In genomic region chr5:34001231-34001935, GRCh38 we compare ENCODE assay signal across 11 cellular contexts. TPM values are rescaled to one million over a fixed set of nuclear protein-coding genes. Genes with fewer than 3 reads are reported as not detected.
A peak's percentile ranks its signal among the peaks of the same experiment; 100 is the strongest.
DNase-seq lines count a peak whose midpoint lies in the region; ATAC-seq, FAIRE-seq and TF ChIP-seq lines count a peak whose summit lies in the region.
"Had no signal": no experiment of that assay in that cellular context is flagged by ENCODE, and none has a peak within 500 bp of the region (broad histone marks: within the 10 kb centered on the region; RNA-seq: fewer than 3 reads in every experiment).

No MANE protein-coding gene starts in this region.

- WGBS in K562 (ENCODE audit: insufficient coverage, low coverage, missing lambda C conversion rate): 36% methylated on average over 10 of the region's 10 CpGs
- 51 to 56% methylated on average over 10 of the region's 10 CpGs for WGBS in lung, 2 donors

- H3K4me1 ChIP-seq in K562 (replicated peaks in 1 of 2; ENCODE audit: control insufficient read depth in 2 of 2, insufficient read depth in 2 of 2, low read length in 2 of 2) (no peaks in the 10 kb centered on the region), lung (ENCODE audit: control insufficient read depth in 2 of 2, insufficient read depth in 2 of 2, low read length in 2 of 2) (peaks cover 0 to 2% of the 10 kb centered on the region in 2 donors), MM.1S (ENCODE audit: low read length) (no peaks in the 10 kb centered on the region)
- no peaks in the 10 kb centered on the region for H3K4me1 ChIP-seq in effector memory CD4-positive, alpha-beta T cell (ENCODE audit: control insufficient read depth, insufficient read depth, low read length, poor library complexity, severe bottlenecking)

- no peak overlapping the region for H3K4me3 ChIP-seq in K562
- H3K4me3 ChIP-seq in lung: no peak overlapping the region
- no peak overlapping the region for H3K4me3 ChIP-seq in effector memory CD4-positive, alpha-beta T cell (ENCODE audit: insufficient read depth, low read depth, low read length, poor library complexity, severe bottlenecking)
- H3K4me3 ChIP-seq in MM.1S (ENCODE audit: low read length): no peak overlapping the region

- CTCF ChIA-PET in K562 (lab: Yijun Ruan, JAX; ENCODE audit: low intra/inter-chr PET ratio): no interaction called here
- CTCF ChIA-PET in activated CD4-positive, alpha-beta T cell treated with anti-CD3 and anti-CD28 coated beads for 36 hours (lab: Charles Lee): interaction anchor here (1.2 kb wide), 1 partner anchor 19 kb away, joined by 3 read pairs; no protein-coding TSS in a partner anchor

- no peaks in the 10 kb centered on the region for H3K9me3 ChIP-seq in K562 (replicated peaks; ENCODE audit: control insufficient read depth, insufficient read depth, low read depth, low read length)
- no peaks in the 10 kb centered on the region for H3K9me3 ChIP-seq in lung (ENCODE audit: control insufficient read depth in 2 of 2, insufficient read depth in 1 of 2, low read length in 1 of 2)
- H3K9me3 ChIP-seq in effector memory CD4-positive, alpha-beta T cell (ENCODE audit: control insufficient read depth, low read length): no peaks in the 10 kb centered on the region
- no peaks in the 10 kb centered on the region for H3K9me3 ChIP-seq in MM.1S (replicated peaks; ENCODE audit: insufficient read depth, low read length)
- H3K9me3 ChIP-seq: SK-N-SH had no signal

- TF ChIP-seq RAD21 in K562 (CRISPR knock-in tag; conservative IDR thresholded peaks at IDR 0.05 in 1 of 2, IDR thresholded peaks at IDR 0.05 in 1 of 2): no peak

- DNase-seq in DMS153 treated with DMSO at 0.1 percent for 48 hours (lab: John Stamatoyannopoulos, UW; ENCODE audit: unreplicated experiment) (peak; percentile 98), NCI-H2107 treated with DMSO at 0.1 percent for 48 hours (lab: John Stamatoyannopoulos, UW; ENCODE audit: unreplicated experiment) (peak; percentile 96), K562 (ENCODE audit: extremely low read depth in 1 of 4, low spot score in 3 of 4) (no peak), lung (ENCODE audit: low spot score) (peak; percentile 82), MM.1S (no peak)
- DNase-seq in effector memory CD4-positive, alpha-beta T cell: no peak
- no peak for DNase-seq in activated CD4-positive, alpha-beta T cell treated with anti-CD3 and anti-CD28 coated beads for 36 hours
- DNase-seq: activated gamma-delta T cell treated with Interleukin-2 at 50 U/mL for 16 hours, SK-N-SH had no signal

- H3K4me2 ChIP-seq in K562 (ENCODE audit: insufficient read depth, low read length): no peak overlapping the region
- no peak overlapping the region for H3K4me2 ChIP-seq in MM.1S (ENCODE audit: low read depth, low read length)
- H3K4me2 ChIP-seq: SK-N-SH had no signal

- no peaks in the 10 kb centered on the region for H3K9me1 ChIP-seq in K562 (ENCODE audit: control insufficient read depth, insufficient read depth, low read length)

- no peak overlapping the region for H3K4me3 Mint-ChIP-seq in activated CD4-positive, alpha-beta T cell treated with anti-CD3 and anti-CD28 coated beads for 36 hours

- TF ChIP-seq EP300 in K562 (IDR thresholded peaks at IDR 0.05; ENCODE audit: low read length): no peak

- H3K27me3 Mint-ChIP-seq in activated CD4-positive, alpha-beta T cell treated with anti-CD3 and anti-CD28 coated beads for 36 hours: no peaks in the 10 kb centered on the region

- POLR2A ChIA-PET in K562 (lab: Yijun Ruan, JAX): interaction anchor here (0.6 kb wide), 1 partner anchor 39 kb away, joined by 3 read pairs; no protein-coding TSS in a partner anchor
- POLR2A ChIA-PET in activated CD4-positive, alpha-beta T cell treated with anti-CD3 and anti-CD28 coated beads for 36 hours (lab: Charles Lee): no interaction called here

- H3K4me1 Mint-ChIP-seq in activated CD4-positive, alpha-beta T cell treated with anti-CD3 and anti-CD28 coated beads for 36 hours: peaks cover 19% of the 10 kb centered on the region

- BruUV-seq in K562 (replicated peaks; lab: Mats Ljungman, UMichigan): no TSS peak

- intact Hi-C loops in K562 (cut with micrococcal nuclease): no loop called here
- intact Hi-C loops in activated CD4-positive, alpha-beta T cell treated with anti-CD3 and anti-CD28 coated beads for 36 hours (cut with DNase I, micrococcal nuclease): loop anchor here in 1 of 2 experiments (10.0 kb wide), 1 partner anchor 923 kb away; the partner anchor contains the start of gene DNAJC21

- H3K9me3 Mint-ChIP-seq in activated CD4-positive, alpha-beta T cell treated with anti-CD3 and anti-CD28 coated beads for 36 hours (ENCODE audit: low read depth): no peaks in the 10 kb centered on the region

- no peaks in the 10 kb centered on the region; the same call in 2 of the 3 replicates for H3K36me3 ChIP-seq in K562 (ENCODE audit: control insufficient read depth, insufficient read depth, low read length)
- H3K36me3 ChIP-seq in lung (ENCODE audit: control insufficient read depth in 2 of 2, insufficient read depth in 2 of 2, low read length in 2 of 2): peaks cover 3 to 4% of the 10 kb centered on the region in 2 donors
- peaks cover 6% of the 10 kb centered on the region for H3K36me3 ChIP-seq in effector memory CD4-positive, alpha-beta T cell (ENCODE audit: control insufficient read depth, insufficient read depth, low read length)
- H3K36me3 ChIP-seq in MM.1S (replicated peaks; ENCODE audit: insufficient read depth, low read length): no peaks in the 10 kb centered on the region

- H3K27ac Mint-ChIP-seq in activated CD4-positive, alpha-beta T cell treated with anti-CD3 and anti-CD28 coated beads for 36 hours: no peak overlapping the region

- H3K36me3 Mint-ChIP-seq in activated CD4-positive, alpha-beta T cell treated with anti-CD3 and anti-CD28 coated beads for 36 hours (ENCODE audit: low read depth): peaks cover 4% of the 10 kb centered on the region

- H3K27ac ChIP-seq in K562 (ENCODE audit: extremely low read depth, low read depth, low read length): no peak overlapping the region
- H3K27ac ChIP-seq in lung (ENCODE audit: low read depth in 1 of 2, low read length in 1 of 2): peak overlapping the region in 1 of 2 donors; percentile 90
- no peak overlapping the region for H3K27ac ChIP-seq in effector memory CD4-positive, alpha-beta T cell (ENCODE audit: insufficient read depth, low read length, poor library complexity, severe bottlenecking)
- no peak overlapping the region for H3K27ac ChIP-seq in MM.1S (ENCODE audit: low read length)

- H3K27me3 ChIP-seq in K562 (ENCODE audit: control insufficient read depth in 2 of 2, insufficient read depth in 2 of 2, low read length in 2 of 2) (no peaks in the 10 kb centered on the region), lung (ENCODE audit: control insufficient read depth, insufficient read depth) (no peaks in the 10 kb centered on the region), MM.1S (replicated peaks; ENCODE audit: insufficient read depth, low read length) (no peaks in the 10 kb centered on the region)
- H3K27me3 ChIP-seq in effector memory CD4-positive, alpha-beta T cell (replicated peaks; ENCODE audit: control insufficient read depth, insufficient read depth, low read length, poor library complexity, severe bottlenecking): no peaks in the 10 kb centered on the region

- FAIRE-seq in K562 (lab: Jason Lieb, UNC): no peak

- TF ChIP-seq POLR2A in K562 (conservative IDR thresholded peaks at IDR 0.05): no peak

- H2AFZ ChIP-seq in K562 (ENCODE audit: low read depth, low read length) (no peak overlapping the region; the same call in 1 of the 2 replicates), MM.1S (ENCODE audit: low read length) (no peak overlapping the region)

- in situ Hi-C loops in K562 (cut with MboI): loop anchor here (10.0 kb wide), 1 partner anchor 443 kb away; no protein-coding TSS in a partner anchor

- no peaks in the 10 kb centered on the region for H4K20me1 ChIP-seq in K562 (replicated peaks; ENCODE audit: control insufficient read depth, insufficient read depth, low read length)
- no peaks in the 10 kb centered on the region for H4K20me1 ChIP-seq in MM.1S (ENCODE audit: insufficient read depth, low read length)

- peak; percentile 25 for ATAC-seq in K562
- ATAC-seq in lung (ENCODE audit: insufficient read depth, low FRiP score): peak; percentile 62
- no peak for ATAC-seq in HG02763 (IDR thresholded peaks at IDR 0.05; ENCODE audit: unreplicated experiment)
- no peak for ATAC-seq in activated CD4-positive, alpha-beta T cell treated with anti-CD3 and anti-CD28 coated beads for 36 hours

- TF ChIP-seq CTCF in K562 (IDR thresholded peaks at IDR 0.05 in 2 of 3, conservative IDR thresholded peaks at IDR 0.05 in 1 of 3; ENCODE audit: insufficient read depth in 2 of 3, low read depth in 1 of 3, low read length in 3 of 3) (no peak), lung (IDR thresholded peaks at IDR 0.05; ENCODE audit: control extremely low read depth, extremely low read depth) (no peak), MM.1S (IDR thresholded peaks at IDR 0.05; ENCODE audit: low read length) (no peak)

- no peaks in the 10 kb centered on the region for H3K79me2 ChIP-seq in K562 (ENCODE audit: control insufficient read depth, insufficient read depth, low read length)
- no peaks in the 10 kb centered on the region for H3K79me2 ChIP-seq in MM.1S (ENCODE audit: low read length)

- H3K9ac ChIP-seq in K562 (ENCODE audit: insufficient read depth in 1 of 2, low read depth in 2 of 2, low read length in 2 of 2) (no peak overlapping the region), MM.1S (ENCODE audit: low read length) (no peak overlapping the region)
- H3K9ac ChIP-seq: SK-N-SH had no signal

- no peaks in the 10 kb centered on the region for H3F3A ChIP-seq in MM.1S (ENCODE audit: insufficient read depth, low read length)

- no peaks in the 10 kb centered on the region for H3K9me2 ChIP-seq in MM.1S (replicated peaks; ENCODE audit: insufficient read depth, low read length)
- H3K9me2 ChIP-seq: SK-N-SH had no signal

RNA-seq across cellular contexts. Expression of gene AMACR, which starts 6.5 kb away (rescaled TPM):
- 0.65 and 1.2 TPM in 2 replicates for total RNA-seq in K562 (2011; cell fraction: chromatin; rRNA removed; ENCODE audit: low replicate concordance)
- total RNA-seq in K562 (2011; cell fraction: nucleolus; rRNA removed): 0.66 and 1.3 TPM in 2 replicates
- total RNA-seq in K562 (2011; cell fraction: nucleoplasm; rRNA removed): 0.95 and 1.3 TPM in 2 replicates
- 2.2 and 3.5 TPM in 2 replicates for total RNA-seq in K562 (2014; rRNA removed)
- total RNA-seq in K562 (2014; rRNA removed; fragmentation: Illumina TruSeq; extraction: Trizol): 4.4 and 4.5 TPM in 2 replicates
- total RNA-seq in K562 (2015; rRNA removed; fragmentation: Illumina TruSeq; extraction: Trizol): 2.1 and 4.0 TPM in 2 replicates
- 4.6 and 5.1 TPM in 2 replicates for total RNA-seq in K562 (2021)
- 3.9 and 4.2 TPM in 2 replicates for polyA plus RNA-seq in K562 (2011; rRNA removed)
- polyA plus RNA-seq in K562 (2011; cell fraction: cytosol; rRNA removed): 2.5 and 3.8 TPM in 2 replicates
- 0.98 and 1.6 TPM in 2 replicates for polyA plus RNA-seq in K562 (2011; cell fraction: nucleus; rRNA removed)
- 3.3 and 5.1 TPM in 2 replicates for polyA plus RNA-seq in K562 (2012)
- polyA plus RNA-seq in K562 (2014; fragmentation: Illumina TruSeq; extraction: Trizol): 3.5 and 3.8 TPM in 2 replicates
- under 1 TPM; 0.72 to 0.81 TPM for polyA plus RNA-seq in K562 (2014; fragmentation: Nextera tagmentation; extraction: Ambion mirVana)
- 4.1 and 5.0 TPM in 2 replicates for polyA plus RNA-seq in K562 (2014; rRNA removed)
- polyA minus RNA-seq in K562 (2011; rRNA and poly(A)+ RNA removed): 3.8 and 4.9 TPM in 2 replicates
- 1.3 and 3.0 TPM in 2 replicates for polyA minus RNA-seq in K562 (2011; cell fraction: cytosol; rRNA and poly(A)+ RNA removed)
- polyA minus RNA-seq in K562 (2011; cell fraction: nucleus; rRNA and poly(A)+ RNA removed): 1.5 and 1.8 TPM in 2 replicates
- 10 to 100 TPM in 1 of 2 donors, 1 to 10 TPM in 1; 9.0 to 16.1 TPM for total RNA-seq in lung
- 1 to 10 TPM; 5.9 to 7.4 TPM for polyA plus RNA-seq in lung
- total RNA-seq in activated CD4-positive, alpha-beta T cell treated with anti-CD3 and anti-CD28 coated beads for 36 hours: 1 to 10 TPM; 3.3 to 6.0 TPM

RNA-seq across cellular contexts. Expression of gene SLC45A2, which starts 16.9 kb away (rescaled TPM):
- not detected in 2 replicates for total RNA-seq in K562 (2011; cell fraction: chromatin; rRNA removed; ENCODE audit: low replicate concordance)
- total RNA-seq in K562 (2011; cell fraction: nucleolus; rRNA removed): 0.17 TPM in 1 of 2 replicates, not detected in the other
- not detected in 2 replicates for total RNA-seq in K562 (2011; cell fraction: nucleoplasm; rRNA removed)
- total RNA-seq in K562 (2014; rRNA removed) (not detected in 2 replicates), K562 (2014; rRNA removed; fragmentation: Illumina TruSeq; extraction: Trizol) (0.06 TPM in 1 of 2 replicates, not detected in the other), K562 (2015; rRNA removed; fragmentation: Illumina TruSeq; extraction: Trizol) (0.23 and 0.25 TPM in 2 replicates), K562 (2021) (0.13 and 0.16 TPM in 2 replicates), lung (under 1 TPM in 1 of 2 donors, not detected in 1; 0.40 TPM)
- polyA plus RNA-seq in K562 (2011; rRNA removed) (not detected in 2 replicates), K562 (2014; fragmentation: Illumina TruSeq; extraction: Trizol) (0.24 TPM in 1 of 2 replicates, not detected in the other), K562 (2014; fragmentation: Nextera tagmentation; extraction: Ambion mirVana) (under 1 TPM; 0.03 to 0.14 TPM), K562 (2014; rRNA removed) (0.26 and 0.29 TPM in 2 replicates), lung (under 1 TPM in 1 of 2 donors, not detected in 1; 0.03 TPM)
- not detected in 2 replicates for polyA plus RNA-seq in K562 (2011; cell fraction: cytosol; rRNA removed)
- 0.04 and 0.13 TPM in 2 replicates for polyA plus RNA-seq in K562 (2011; cell fraction: nucleus; rRNA removed)
- polyA plus RNA-seq in K562 (2012): 0.10 and 0.17 TPM in 2 replicates
- polyA minus RNA-seq in K562 (2011; rRNA and poly(A)+ RNA removed): not detected in 2 replicates
- polyA minus RNA-seq in K562 (2011; cell fraction: cytosol; rRNA and poly(A)+ RNA removed): not detected in 2 replicates
- not detected in 2 replicates for polyA minus RNA-seq in K562 (2011; cell fraction: nucleus; rRNA and poly(A)+ RNA removed)
- total RNA-seq in activated CD4-positive, alpha-beta T cell treated with anti-CD3 and anti-CD28 coated beads for 36 hours: not detected
- total RNA-seq: urinary bladder had no signal
- polyA plus RNA-seq: urinary bladder had no signal

RNA-seq across cellular contexts. Expression of gene C1QTNF3, which starts 41.6 kb away (rescaled TPM):
- 3.7 and 5.2 TPM in 2 replicates for total RNA-seq in K562 (2011; cell fraction: chromatin; rRNA removed; ENCODE audit: low replicate concordance)
- total RNA-seq in K562 (2011; cell fraction: nucleolus; rRNA removed): 1.5 and 2.1 TPM in 2 replicates
- 4.3 and 5.7 TPM in 2 replicates for total RNA-seq in K562 (2011; cell fraction: nucleoplasm; rRNA removed)
- 1.7 and 2.9 TPM in 2 replicates for total RNA-seq in K562 (2014; rRNA removed)
- 1.8 and 2.4 TPM in 2 replicates for total RNA-seq in K562 (2014; rRNA removed; fragmentation: Illumina TruSeq; extraction: Trizol)
- total RNA-seq in K562 (2015; rRNA removed; fragmentation: Illumina TruSeq; extraction: Trizol): 3.0 and 3.3 TPM in 2 replicates
- total RNA-seq in K562 (2021): 0.96 and 1.8 TPM in 2 replicates
- polyA plus RNA-seq in K562 (2011; rRNA removed): 1.9 and 3.0 TPM in 2 replicates
- 0.30 and 1.3 TPM in 2 replicates for polyA plus RNA-seq in K562 (2011; cell fraction: cytosol; rRNA removed)
- polyA plus RNA-seq in K562 (2011; cell fraction: nucleus; rRNA removed): 6.3 and 11.8 TPM in 2 replicates
- 2.0 and 4.1 TPM in 2 replicates for polyA plus RNA-seq in K562 (2012)
- polyA plus RNA-seq in K562 (2014; fragmentation: Illumina TruSeq; extraction: Trizol): 1.9 and 2.3 TPM in 2 replicates
- under 1 TPM; 0.51 to 0.62 TPM for polyA plus RNA-seq in K562 (2014; fragmentation: Nextera tagmentation; extraction: Ambion mirVana)
- 2.0 and 2.4 TPM in 2 replicates for polyA plus RNA-seq in K562 (2014; rRNA removed)
- polyA minus RNA-seq in K562 (2011; rRNA and poly(A)+ RNA removed): 1.9 and 3.8 TPM in 2 replicates
- not detected in 2 replicates for polyA minus RNA-seq in K562 (2011; cell fraction: cytosol; rRNA and poly(A)+ RNA removed)
- polyA minus RNA-seq in K562 (2011; cell fraction: nucleus; rRNA and poly(A)+ RNA removed): 2.3 and 3.7 TPM in 2 replicates
- total RNA-seq in lung: 10 to 100 TPM in 1 of 2 donors, 1 to 10 TPM in 1; 2.7 to 20.3 TPM
- polyA plus RNA-seq in lung: 1 to 10 TPM in 1 of 2 donors, under 1 TPM in 1; 0.92 to 5.1 TPM
- total RNA-seq in activated CD4-positive, alpha-beta T cell treated with anti-CD3 and anti-CD28 coated beads for 36 hours: 1 to 10 TPM; 1.5 to 2.4 TPM

Comparison
In these comparisons a context has a peak if more than half of its experiments do, and no peak if none do; other contexts are left out.
1. DNase-seq: peak in DMS153 treated with DMSO at 0.1 percent for 48 hours (single experiment), NCI-H2107 treated with DMSO at 0.1 percent for 48 hours (single experiment) and lung (single experiment); none in K562 (0 of 4), effector memory CD4-positive, alpha-beta T cell (0 of 3), activated CD4-positive, alpha-beta T cell treated with anti-CD3 and anti-CD28 coated beads for 36 hours (single experiment) and MM.1S (single experiment).
2. ATAC-seq: peak in K562 (single experiment) and lung (single experiment); none in HG02763 (single experiment) and activated CD4-positive, alpha-beta T cell treated with anti-CD3 and anti-CD28 coated beads for 36 hours (single experiment).